In genomic region chr11:46360878-46361277, GRCh38 we compare ENCODE assay signal across 8 cellular contexts. TPM values are rescaled to one million over a fixed set of nuclear protein-coding genes. Genes with fewer than 3 reads are reported as not detected.
DNase-seq lines count a peak whose midpoint lies in the region; ATAC-seq and TF ChIP-seq lines count a peak whose summit lies in the region.

No MANE protein-coding gene starts in this region.

- DNase-seq in colonic mucosa = no peak
- DNase-seq in NCI-H2227 treated with DMSO at 0.1 percent for 48 hours (lab: John Stamatoyannopoulos, UW) = no peak
- DNase-seq in NCI-H1694 treated with DMSO at 0.1 percent for 48 hours (lab: John Stamatoyannopoulos, UW) = no peak

- H3K36me3 ChIP-seq in HUES64 (ENCODE audit: insufficient read depth, low read length) = 0 out of 2 replicates have a peak, but pooled peaks cover 5% of the 10 kb centered on the region
- no peaks in the 10 kb centered on the region for H3K36me3 ChIP-seq in colonic mucosa
- peaks cover 2% of the 10 kb centered on the region for H3K36me3 ChIP-seq in rectal smooth muscle tissue (ENCODE audit: control insufficient read depth, insufficient read depth, low read length)

- ATAC-seq in GM19023 (IDR thresholded peaks at IDR 0.05; ENCODE audit: unreplicated experiment) = peak; percentile 16
- ATAC-seq in HG03175 (IDR thresholded peaks at IDR 0.05; ENCODE audit: unreplicated experiment) = no peak
- no peak for ATAC-seq in GM18867 (IDR thresholded peaks at IDR 0.05; ENCODE audit: unreplicated experiment)

- peaks cover 23% of the 10 kb centered on the region for H3K4me1 ChIP-seq in HUES64 (ENCODE audit: insufficient read depth, low read length)
- H3K4me1 ChIP-seq in colonic mucosa = peaks cover 3% of the 10 kb centered on the region
- peaks cover 27% of the 10 kb centered on the region for H3K4me1 ChIP-seq in rectal smooth muscle tissue (ENCODE audit: control insufficient read depth, insufficient read depth, low read length)

- intact Hi-C loops in colonic mucosa (cut with DNase I) = no loop called here

- no peak overlapping the region for H3K9ac ChIP-seq in HUES64 (ENCODE audit: low read depth, low read length)
- H3K9ac ChIP-seq in colonic mucosa (ENCODE audit: low read depth in 2 of 2, low read length in 2 of 2) = peak overlapping the region; percentile 24 to 32
- H3K9ac ChIP-seq in rectal smooth muscle tissue (ENCODE audit: low read length) = peak overlapping the region; percentile 43

- WGBS in HUES64 = 90% methylated on average over 6 of the region's 7 CpGs

- peak overlapping the region; percentile 40; the same call in 1 of the 2 replicates for H3K27ac ChIP-seq in HUES64 (ENCODE audit: low read depth, low read length)
- H3K27ac ChIP-seq in colonic mucosa = peak overlapping the region; percentile 44
- peak overlapping the region; percentile 82 for H3K27ac ChIP-seq in rectal smooth muscle tissue (ENCODE audit: low read depth, low read length)

- H3K27me3 ChIP-seq in HUES64 (ENCODE audit: insufficient read depth, low read length) = no peaks in the 10 kb centered on the region
- H3K27me3 ChIP-seq in colonic mucosa = no peaks in the 10 kb centered on the region
- H3K27me3 ChIP-seq in rectal smooth muscle tissue (ENCODE audit: control insufficient read depth, insufficient read depth, low read length) = no peaks in the 10 kb centered on the region

- TF ChIP-seq CTCF in colonic mucosa (IDR thresholded peaks at IDR 0.05) = no peak

- H3K9me3 ChIP-seq in HUES64 (ENCODE audit: insufficient read depth, low read depth, low read length) (no peaks in the 10 kb centered on the region), colonic mucosa (no peaks in the 10 kb centered on the region)

- no peak overlapping the region for H3K4me3 ChIP-seq in HUES64 (ENCODE audit: low read length)
- H3K4me3 ChIP-seq in colonic mucosa = peak overlapping the region; percentile 24
- H3K4me3 ChIP-seq in rectal smooth muscle tissue (ENCODE audit: low read length) = peak overlapping the region; percentile 65

RNA-seq across cellular contexts. Expression of gene DGKZ, which starts 13.6 kb away (rescaled TPM):
- polyA plus RNA-seq in HUES64 (2013, experiment 1 of 2) = 51.0 TPM
- polyA plus RNA-seq in HUES64 (2013, experiment 2 of 2) = 50.1 TPM
- 10 to 100 TPM; 42.7 to 83.8 TPM for total RNA-seq in colonic mucosa

RNA-seq across cellular contexts. Expression of gene MDK, which starts 20.6 kb away (rescaled TPM):
- 605 TPM for polyA plus RNA-seq in HUES64 (2013, experiment 1 of 2)
- polyA plus RNA-seq in HUES64 (2013, experiment 2 of 2) = 719 TPM
- 10 to 100 TPM; 80.4 to 98.9 TPM for total RNA-seq in colonic mucosa

RNA-seq across cellular contexts. Expression of gene CHRM4, which starts 30.7 kb away (rescaled TPM):
- polyA plus RNA-seq in HUES64 (2013, experiment 1 of 2) = 0.20 TPM
- 0.25 TPM for polyA plus RNA-seq in HUES64 (2013, experiment 2 of 2)
- under 1 TPM; 0.42 to 0.49 TPM for total RNA-seq in colonic mucosa
